ENCODE assay signal across 1 cellular context in genomic region chr19:6501740-6502648, GRCh38.
TF ChIP-seq lines count a peak whose summit lies in the region.

Gene TUBB4A (minus strand): TSS chr19:6502309. CDS start chr19:6502212, 97 bp downstream.

TF ChIP-seq in HEK293, 187 proteins besides CTCF, POLR2A, EP300 and RAD21 (continued from another document and continues in another):
- TF ChIP-seq, protein P1, sequence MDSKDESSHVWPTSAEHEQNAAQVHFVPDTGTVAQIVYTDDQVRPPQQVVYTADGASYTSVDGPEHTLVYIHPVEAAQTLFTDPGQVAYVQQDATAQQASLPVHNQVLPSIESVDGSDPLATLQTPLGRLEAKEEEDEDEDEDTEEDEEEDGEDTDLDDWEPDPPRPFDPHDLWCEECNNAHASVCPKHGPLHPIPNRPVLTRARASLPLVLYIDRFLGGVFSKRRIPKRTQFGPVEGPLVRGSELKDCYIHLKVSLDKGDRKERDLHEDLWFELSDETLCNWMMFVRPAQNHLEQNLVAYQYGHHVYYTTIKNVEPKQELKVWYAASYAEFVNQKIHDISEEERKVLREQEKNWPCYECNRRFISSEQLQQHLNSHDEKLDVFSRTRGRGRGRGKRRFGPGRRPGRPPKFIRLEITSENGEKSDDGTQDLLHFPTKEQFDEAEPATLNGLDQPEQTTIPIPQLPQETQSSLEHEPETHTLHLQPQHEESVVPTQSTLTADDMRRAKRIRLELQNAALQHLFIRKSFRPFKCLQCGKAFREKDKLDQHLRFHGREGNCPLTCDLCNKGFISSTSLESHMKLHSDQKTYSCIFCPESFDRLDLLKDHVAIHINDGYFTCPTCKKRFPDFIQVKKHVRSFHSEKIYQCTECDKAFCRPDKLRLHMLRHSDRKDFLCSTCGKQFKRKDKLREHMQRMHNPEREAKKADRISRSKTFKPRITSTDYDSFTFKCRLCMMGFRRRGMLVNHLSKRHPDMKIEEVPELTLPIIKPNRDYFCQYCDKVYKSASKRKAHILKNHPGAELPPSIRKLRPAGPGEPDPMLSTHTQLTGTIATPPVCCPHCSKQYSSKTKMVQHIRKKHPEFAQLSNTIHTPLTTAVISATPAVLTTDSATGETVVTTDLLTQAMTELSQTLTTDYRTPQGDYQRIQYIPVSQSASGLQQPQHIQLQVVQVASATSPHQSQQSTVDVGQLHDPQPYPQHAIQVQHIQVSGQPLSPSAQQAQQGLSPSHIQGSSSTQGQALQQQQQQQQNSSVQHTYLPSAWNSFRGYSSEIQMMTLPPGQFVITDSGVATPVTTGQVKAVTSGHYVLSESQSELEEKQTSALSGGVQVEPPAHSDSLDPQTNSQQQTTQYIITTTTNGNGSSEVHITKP (tag by site-specific recombination; IDR thresholded peaks at IDR 0.05) = peak; percentile 79
- TF ChIP-seq ZNF658 (tag by site-specific recombination; IDR thresholded peaks at IDR 0.05) (no peak), ZNF664 (tag by site-specific recombination; IDR thresholded peaks at IDR 0.05) (no peak), HOXC10 (CRISPR knock-in tag; IDR thresholded peaks at IDR 0.05) (no peak), WT1 (tag by site-specific recombination; IDR thresholded peaks at IDR 0.05) (0 out of 2 replicates have a peak, but pooled peaks have one; percentile 43), ZNF341 (tag by site-specific recombination; IDR thresholded peaks at IDR 0.05; ENCODE audit: low read depth) (peak; percentile 31; the same call in 1 of the 2 replicates), ZNF146 (tag by site-specific recombination; IDR thresholded peaks at IDR 0.05) (no peak), ZBTB1 (tag by site-specific recombination; IDR thresholded peaks at IDR 0.05) (no peak), MYNN (tag by site-specific recombination; IDR thresholded peaks at IDR 0.05; ENCODE audit: borderline replicate concordance) (no peak), BCL11B (tag by site-specific recombination; IDR thresholded peaks at IDR 0.05; ENCODE audit: low read depth) (peak; percentile 39; the same call in 1 of the 2 replicates), YY2 (tag by site-specific recombination; IDR thresholded peaks at IDR 0.05) (0 out of 2 replicates have a peak, but pooled peaks have one; percentile 42), HOXD13 (CRISPR knock-in tag; IDR thresholded peaks at IDR 0.05; ENCODE audit: borderline replicate concordance) (no peak), ZBTB21 (tag by site-specific recombination; IDR thresholded peaks at IDR 0.05) (no peak), PRDM4 (tag by site-specific recombination; IDR thresholded peaks at IDR 0.05) (no peak), ZNF791 (tag by site-specific recombination; IDR thresholded peaks at IDR 0.05) (no peak), ZNF558 (tag by site-specific recombination; IDR thresholded peaks at IDR 0.05) (no peak), ZNF24 (tag by site-specific recombination; IDR thresholded peaks at IDR 0.05) (no peak), SP3 (tag by site-specific recombination; IDR thresholded peaks at IDR 0.05) (peak; percentile 91), ZNF548 (tag by site-specific recombination; IDR thresholded peaks at IDR 0.05) (no peak), ZBTB17 (tag by site-specific recombination; IDR thresholded peaks at IDR 0.05) (no peak), KLF9 (tag by site-specific recombination; IDR thresholded peaks at IDR 0.05; ENCODE audit: low read depth) (peak; percentile 62; the same call in 1 of the 2 replicates), ZNF23 (tag by site-specific recombination; IDR thresholded peaks at IDR 0.05; ENCODE audit: borderline replicate concordance) (no peak), ZNF660 (tag by site-specific recombination; IDR thresholded peaks at IDR 0.05) (no peak), ZFP3 (tag by site-specific recombination; IDR thresholded peaks at IDR 0.05; ENCODE audit: low read depth) (no peak), ZNF529 (tag by site-specific recombination; IDR thresholded peaks at IDR 0.05; ENCODE audit: insufficient replicate concordance) (no peak), ZNF114 (tag by site-specific recombination; IDR thresholded peaks at IDR 0.05) (no peak), PRDM1 (tag by site-specific recombination; IDR thresholded peaks at IDR 0.05) (no peak), OVOL3 (tag by site-specific recombination; IDR thresholded peaks at IDR 0.05) (no peak), REST (tag by site-specific recombination; IDR thresholded peaks at IDR 0.05) (no peak), ZNF473 (tag by site-specific recombination; IDR thresholded peaks at IDR 0.05) (no peak), ZNF621 (tag by site-specific recombination; IDR thresholded peaks at IDR 0.05) (no peak), ZNF544 (tag by site-specific recombination; IDR thresholded peaks at IDR 0.05) (no peak), ZNF670 (tag by site-specific recombination; IDR thresholded peaks at IDR 0.05; ENCODE audit: low read depth) (no peak), ZFP37 (tag by site-specific recombination; IDR thresholded peaks at IDR 0.05) (no peak)
- TF ChIP-seq, protein P2, sequence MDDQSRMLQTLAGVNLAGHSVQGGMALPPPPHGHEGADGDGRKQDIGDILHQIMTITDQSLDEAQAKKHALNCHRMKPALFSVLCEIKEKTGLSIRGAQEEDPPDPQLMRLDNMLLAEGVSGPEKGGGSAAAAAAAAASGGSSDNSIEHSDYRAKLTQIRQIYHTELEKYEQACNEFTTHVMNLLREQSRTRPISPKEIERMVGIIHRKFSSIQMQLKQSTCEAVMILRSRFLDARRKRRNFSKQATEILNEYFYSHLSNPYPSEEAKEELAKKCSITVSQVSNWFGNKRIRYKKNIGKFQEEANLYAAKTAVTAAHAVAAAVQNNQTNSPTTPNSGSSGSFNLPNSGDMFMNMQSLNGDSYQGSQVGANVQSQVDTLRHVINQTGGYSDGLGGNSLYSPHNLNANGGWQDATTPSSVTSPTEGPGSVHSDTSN (CRISPR knock-in tag; IDR thresholded peaks at IDR 0.05) = 0 out of 2 replicates have a peak, but pooled peaks have one; percentile 44
- TF ChIP-seq, protein P3, sequence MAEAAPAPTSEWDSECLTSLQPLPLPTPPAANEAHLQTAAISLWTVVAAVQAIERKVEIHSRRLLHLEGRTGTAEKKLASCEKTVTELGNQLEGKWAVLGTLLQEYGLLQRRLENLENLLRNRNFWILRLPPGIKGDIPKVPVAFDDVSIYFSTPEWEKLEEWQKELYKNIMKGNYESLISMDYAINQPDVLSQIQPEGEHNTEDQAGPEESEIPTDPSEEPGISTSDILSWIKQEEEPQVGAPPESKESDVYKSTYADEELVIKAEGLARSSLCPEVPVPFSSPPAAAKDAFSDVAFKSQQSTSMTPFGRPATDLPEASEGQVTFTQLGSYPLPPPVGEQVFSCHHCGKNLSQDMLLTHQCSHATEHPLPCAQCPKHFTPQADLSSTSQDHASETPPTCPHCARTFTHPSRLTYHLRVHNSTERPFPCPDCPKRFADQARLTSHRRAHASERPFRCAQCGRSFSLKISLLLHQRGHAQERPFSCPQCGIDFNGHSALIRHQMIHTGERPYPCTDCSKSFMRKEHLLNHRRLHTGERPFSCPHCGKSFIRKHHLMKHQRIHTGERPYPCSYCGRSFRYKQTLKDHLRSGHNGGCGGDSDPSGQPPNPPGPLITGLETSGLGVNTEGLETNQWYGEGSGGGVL (tag by site-specific recombination; IDR thresholded peaks at IDR 0.05) = peak; percentile 97
- TF ChIP-seq, protein P4, sequence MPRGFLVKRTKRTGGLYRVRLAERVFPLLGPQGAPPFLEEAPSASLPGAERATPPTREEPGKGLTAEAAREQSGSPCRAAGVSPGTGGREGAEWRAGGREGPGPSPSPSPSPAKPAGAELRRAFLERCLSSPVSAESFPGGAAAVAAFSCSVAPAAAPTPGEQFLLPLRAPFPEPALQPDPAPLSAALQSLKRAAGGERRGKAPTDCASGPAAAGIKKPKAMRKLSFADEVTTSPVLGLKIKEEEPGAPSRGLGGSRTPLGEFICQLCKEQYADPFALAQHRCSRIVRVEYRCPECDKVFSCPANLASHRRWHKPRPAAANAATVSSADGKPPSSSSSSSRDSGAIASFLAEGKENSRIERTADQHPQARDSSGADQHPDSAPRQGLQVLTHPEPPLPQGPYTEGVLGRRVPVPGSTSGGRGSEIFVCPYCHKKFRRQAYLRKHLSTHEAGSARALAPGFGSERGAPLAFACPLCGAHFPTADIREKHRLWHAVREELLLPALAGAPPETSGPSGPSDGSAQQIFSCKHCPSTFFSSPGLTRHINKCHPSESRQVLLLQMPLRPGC (tag by site-specific recombination; IDR thresholded peaks at IDR 0.05) = no peak
- TF ChIP-seq, protein P5, sequence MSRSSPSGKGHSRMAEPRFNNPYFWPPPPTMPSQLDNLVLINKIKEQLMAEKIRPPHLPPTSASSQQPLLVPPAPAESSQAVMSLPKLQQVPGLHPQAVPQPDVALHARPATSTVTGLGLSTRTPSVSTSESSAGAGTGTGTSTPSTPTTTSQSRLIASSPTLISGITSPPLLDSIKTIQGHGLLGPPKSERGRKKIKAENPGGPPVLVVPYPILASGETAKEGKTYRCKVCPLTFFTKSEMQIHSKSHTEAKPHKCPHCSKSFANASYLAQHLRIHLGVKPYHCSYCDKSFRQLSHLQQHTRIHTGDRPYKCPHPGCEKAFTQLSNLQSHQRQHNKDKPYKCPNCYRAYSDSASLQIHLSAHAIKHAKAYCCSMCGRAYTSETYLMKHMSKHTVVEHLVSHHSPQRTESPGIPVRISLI (tag by site-specific recombination; IDR thresholded peaks at IDR 0.05) = no peak
- TF ChIP-seq, protein P6, sequence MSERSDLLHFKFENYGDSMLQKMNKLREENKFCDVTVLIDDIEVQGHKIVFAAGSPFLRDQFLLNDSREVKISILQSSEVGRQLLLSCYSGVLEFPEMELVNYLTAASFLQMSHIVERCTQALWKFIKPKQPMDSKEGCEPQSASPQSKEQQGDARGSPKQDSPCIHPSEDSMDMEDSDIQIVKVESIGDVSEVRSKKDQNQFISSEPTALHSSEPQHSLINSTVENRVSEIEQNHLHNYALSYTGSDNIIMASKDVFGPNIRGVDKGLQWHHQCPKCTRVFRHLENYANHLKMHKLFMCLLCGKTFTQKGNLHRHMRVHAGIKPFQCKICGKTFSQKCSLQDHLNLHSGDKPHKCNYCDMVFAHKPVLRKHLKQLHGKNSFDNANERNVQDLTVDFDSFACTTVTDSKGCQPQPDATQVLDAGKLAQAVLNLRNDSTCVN (tag by site-specific recombination; optimal IDR thresholded peaks at IDR 0.05) = peak; percentile 81
- TF ChIP-seq, protein P7, sequence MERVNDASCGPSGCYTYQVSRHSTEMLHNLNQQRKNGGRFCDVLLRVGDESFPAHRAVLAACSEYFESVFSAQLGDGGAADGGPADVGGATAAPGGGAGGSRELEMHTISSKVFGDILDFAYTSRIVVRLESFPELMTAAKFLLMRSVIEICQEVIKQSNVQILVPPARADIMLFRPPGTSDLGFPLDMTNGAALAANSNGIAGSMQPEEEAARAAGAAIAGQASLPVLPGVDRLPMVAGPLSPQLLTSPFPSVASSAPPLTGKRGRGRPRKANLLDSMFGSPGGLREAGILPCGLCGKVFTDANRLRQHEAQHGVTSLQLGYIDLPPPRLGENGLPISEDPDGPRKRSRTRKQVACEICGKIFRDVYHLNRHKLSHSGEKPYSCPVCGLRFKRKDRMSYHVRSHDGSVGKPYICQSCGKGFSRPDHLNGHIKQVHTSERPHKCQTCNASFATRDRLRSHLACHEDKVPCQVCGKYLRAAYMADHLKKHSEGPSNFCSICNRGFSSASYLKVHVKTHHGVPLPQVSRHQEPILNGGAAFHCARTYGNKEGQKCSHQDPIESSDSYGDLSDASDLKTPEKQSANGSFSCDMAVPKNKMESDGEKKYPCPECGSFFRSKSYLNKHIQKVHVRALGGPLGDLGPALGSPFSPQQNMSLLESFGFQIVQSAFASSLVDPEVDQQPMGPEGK (tag by site-specific recombination; IDR thresholded peaks at IDR 0.05) = peak; percentile 85
- TF ChIP-seq, protein P8, sequence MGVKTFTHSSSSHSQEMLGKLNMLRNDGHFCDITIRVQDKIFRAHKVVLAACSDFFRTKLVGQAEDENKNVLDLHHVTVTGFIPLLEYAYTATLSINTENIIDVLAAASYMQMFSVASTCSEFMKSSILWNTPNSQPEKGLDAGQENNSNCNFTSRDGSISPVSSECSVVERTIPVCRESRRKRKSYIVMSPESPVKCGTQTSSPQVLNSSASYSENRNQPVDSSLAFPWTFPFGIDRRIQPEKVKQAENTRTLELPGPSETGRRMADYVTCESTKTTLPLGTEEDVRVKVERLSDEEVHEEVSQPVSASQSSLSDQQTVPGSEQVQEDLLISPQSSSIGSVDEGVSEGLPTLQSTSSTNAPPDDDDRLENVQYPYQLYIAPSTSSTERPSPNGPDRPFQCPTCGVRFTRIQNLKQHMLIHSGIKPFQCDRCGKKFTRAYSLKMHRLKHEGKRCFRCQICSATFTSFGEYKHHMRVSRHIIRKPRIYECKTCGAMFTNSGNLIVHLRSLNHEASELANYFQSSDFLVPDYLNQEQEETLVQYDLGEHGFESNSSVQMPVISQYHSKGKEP (tag by site-specific recombination; IDR thresholded peaks at IDR 0.05) = no peak
